ENCODE assay signal across 8 cellular contexts in the genomic region with DNA sequence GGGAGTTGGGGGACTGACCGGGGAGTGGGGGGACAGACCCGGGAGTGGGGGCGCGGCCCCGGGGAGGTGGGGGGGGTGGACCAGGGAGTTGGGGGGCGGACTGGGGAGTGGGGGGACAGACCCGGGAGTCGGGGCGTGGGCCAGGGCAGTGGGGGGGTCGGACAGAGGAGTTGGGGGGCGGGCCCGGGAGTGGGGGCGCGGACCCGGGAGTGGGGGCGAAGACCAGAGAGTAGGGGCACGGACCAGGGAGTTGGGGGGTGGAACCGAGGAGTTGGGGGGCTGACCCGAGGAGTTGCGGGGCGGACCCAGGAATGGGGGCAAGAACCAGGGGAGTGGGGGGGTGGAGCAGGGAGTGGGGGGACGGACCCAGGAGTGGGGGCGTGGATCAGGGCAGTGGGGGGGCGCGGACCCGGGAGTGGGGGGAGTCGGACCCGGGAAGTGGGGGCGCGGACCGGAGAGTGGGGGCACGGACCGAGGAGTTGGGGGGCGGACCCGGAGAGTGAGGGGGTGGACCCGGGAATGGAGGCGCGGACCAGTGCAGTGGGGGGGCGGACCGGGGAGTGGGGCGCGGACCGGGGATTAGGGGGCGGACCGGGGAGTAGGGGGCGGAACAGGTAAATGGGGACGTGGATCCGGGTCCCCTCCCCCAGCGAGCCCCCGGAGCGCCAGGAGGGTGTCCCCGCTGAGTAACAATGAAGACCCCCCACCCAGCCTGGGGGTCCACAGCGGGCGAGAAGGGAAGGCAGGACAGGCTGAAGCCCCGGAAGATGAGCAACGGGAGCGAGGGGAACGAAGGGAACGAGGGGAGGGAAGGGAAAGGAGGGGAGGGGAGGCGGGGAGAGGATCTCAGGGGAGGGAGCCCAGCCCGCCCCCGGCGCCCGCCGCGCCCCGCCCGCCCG. TPM values are rescaled to one million over a fixed set of nuclear protein-coding genes. Genes with fewer than 3 reads are reported as not detected.
DNase-seq lines count a peak whose midpoint lies in the region; ATAC-seq and TF ChIP-seq lines count a peak whose summit lies in the region.

No MANE protein-coding gene starts in this region.

- peaks cover 18% of the 10 kb centered on the region for H3K4me1 ChIP-seq in SJSA1 (replicated peaks)
- H3K4me1 ChIP-seq in endodermal cell (ENCODE audit: control insufficient read depth, insufficient read depth, low read length), result no peaks in the 10 kb centered on the region
- peaks cover 3 to 4% of the 10 kb centered on the region in 2 donors for H3K4me1 ChIP-seq in neuronal stem cell (ENCODE audit: control insufficient read depth in 2 of 2, insufficient read depth in 1 of 2, low read depth in 1 of 2, low read length in 2 of 2)

- no peak overlapping the region for H2BK120ac ChIP-seq in neuronal stem cell (ENCODE audit: low read depth, low read length)

- no peak overlapping the region for H3K27ac ChIP-seq in SJSA1
- H3K27ac ChIP-seq in endodermal cell (ENCODE audit: low read depth, low read length), result no peak overlapping the region
- H3K27ac ChIP-seq in neuronal stem cell (replicated peaks; ENCODE audit: low read length), result no peak overlapping the region

- H3K9ac ChIP-seq in endodermal cell (ENCODE audit: extremely low read depth, low read length, poor library complexity, severe bottlenecking), result no peak overlapping the region
- peak overlapping the region; percentile 91 for H3K9ac ChIP-seq in neuronal stem cell (ENCODE audit: low read depth, low read length, poor library complexity)

- ATAC-seq in GM21825 (IDR thresholded peaks at IDR 0.05; ENCODE audit: unreplicated experiment) (peak; percentile 1), GM19351 (IDR thresholded peaks at IDR 0.05; ENCODE audit: unreplicated experiment) (no peak), HG02938 (IDR thresholded peaks at IDR 0.05; ENCODE audit: unreplicated experiment) (no peak)

- H3K36me3 Mint-ChIP-seq in endodermal cell (ENCODE audit: low read depth), result peaks cover 7% of the 10 kb centered on the region

- H3K27me3 ChIP-seq in SJSA1 (replicated peaks), result peaks cover 12% of the 10 kb centered on the region
- peaks cover 18% of the 10 kb centered on the region for H3K27me3 ChIP-seq in endodermal cell (ENCODE audit: control insufficient read depth, insufficient read depth, low read length, poor library complexity, severe bottlenecking)
- H3K27me3 ChIP-seq in neuronal stem cell (ENCODE audit: control insufficient read depth in 3 of 3, insufficient read depth in 3 of 3, low read depth in 1 of 3, low read length in 3 of 3), result peaks cover 0 to 11% (median 3%) of the 10 kb centered on the region in 3 experiments

- H4K91ac ChIP-seq in neuronal stem cell (ENCODE audit: low read depth, low read length, poor library complexity), result no peak overlapping the region

- H2AFZ ChIP-seq in neuronal stem cell (ENCODE audit: low read length), result peak overlapping the region; percentile 93

- H3K4me1 Mint-ChIP-seq in endodermal cell, result peaks cover 5% of the 10 kb centered on the region

- no peak for TF ChIP-seq CTCF in endodermal cell (conservative IDR thresholded peaks at IDR 0.05)

- no peak overlapping the region for H2BK15ac ChIP-seq in neuronal stem cell (ENCODE audit: low read length)

- H3K9me3 ChIP-seq in SJSA1 (replicated peaks) (peaks cover 3% of the 10 kb centered on the region; the same call in 1 of the 2 replicates), endodermal cell (ENCODE audit: control insufficient read depth, low read length) (no peaks in the 10 kb centered on the region), neuronal stem cell (replicated peaks in 1 of 2; ENCODE audit: control insufficient read depth in 2 of 2, insufficient read depth in 1 of 2, low read depth in 1 of 2, low read length in 2 of 2) (no peaks in the 10 kb centered on the region)

- H2BK12ac ChIP-seq in neuronal stem cell (ENCODE audit: low read length), result no peak overlapping the region

- H3K18ac ChIP-seq in neuronal stem cell (ENCODE audit: low read length), result peak overlapping the region; percentile 81

- H3K4me3 ChIP-seq in SJSA1 (peak overlapping the region; percentile 57), endodermal cell (ENCODE audit: low read length) (peak overlapping the region; percentile 76), neuronal stem cell (ENCODE audit: low read length in 2 of 2) (peak overlapping the region; percentile 91 to 99)

- DNase-seq in SJSA1 (ENCODE audit: low read depth in 1 of 2, low spot score in 2 of 2) (no peak), endodermal cell (no peak), neuronal stem cell (ENCODE audit: low spot score) (no peak), NCI-H146 treated with DMSO at 0.1 percent for 48 hours (lab: John Stamatoyannopoulos, UW; ENCODE audit: unreplicated experiment) (no peak), SHP77 treated with DMSO at 0.1 percent for 48 hours (lab: John Stamatoyannopoulos, UW) (no peak)

- H2BK5ac ChIP-seq in neuronal stem cell (ENCODE audit: low read length), result no peak overlapping the region

- no peak overlapping the region for H3K27ac Mint-ChIP-seq in endodermal cell

- peak overlapping the region; percentile 67 for H3K4me2 ChIP-seq in neuronal stem cell (ENCODE audit: insufficient read depth, low read length, poor library complexity, severe bottlenecking)

- H3K9me3 Mint-ChIP-seq in endodermal cell, result no peaks in the 10 kb centered on the region

- peaks cover 7% of the 10 kb centered on the region; the same call in 1 of the 2 replicates for H3K36me3 ChIP-seq in SJSA1
- no peaks in the 10 kb centered on the region for H3K36me3 ChIP-seq in endodermal cell (ENCODE audit: control insufficient read depth, insufficient read depth, low read length)
- peaks cover 0 to 5% of the 10 kb centered on the region in 2 donors for H3K36me3 ChIP-seq in neuronal stem cell (replicated peaks in 1 of 2; ENCODE audit: control insufficient read depth in 2 of 2, insufficient read depth in 2 of 2, low read length in 2 of 2)

- 0 to 3% methylated on average over 8 to 32 of the region's 69 CpGs for WGBS in endodermal cell (ENCODE audit: insufficient coverage in 1 of 2, insufficient read length in 1 of 2), 2 experiments
- no CpG with 5 or more reads among the region's 69 CpGs for WGBS in neuronal stem cell (ENCODE audit: extremely low coverage in 2 of 2, insufficient read length in 2 of 2, insufficient replicate concordance in 1 of 2), 2 donors

- H3K4me3 Mint-ChIP-seq in endodermal cell, result peak overlapping the region; percentile 68

- H4K8ac ChIP-seq in neuronal stem cell (ENCODE audit: low read depth, low read length), result no peak overlapping the region

- peak overlapping the region; percentile 56 for H2AK5ac ChIP-seq in neuronal stem cell (ENCODE audit: low read depth, low read length)

- peaks cover 30% of the 10 kb centered on the region for H3K27me3 Mint-ChIP-seq in endodermal cell (ENCODE audit: insufficient read depth)

- H3K4ac ChIP-seq in neuronal stem cell (ENCODE audit: low read length), result no peak overlapping the region

- H3K23ac ChIP-seq in neuronal stem cell (ENCODE audit: low read depth, low read length, poor library complexity), result no peak overlapping the region

- peak overlapping the region; percentile 97 for H3K14ac ChIP-seq in neuronal stem cell (ENCODE audit: low read length)

- H3K79me1 ChIP-seq in neuronal stem cell (ENCODE audit: low read depth, low read length), result peaks cover 10% of the 10 kb centered on the region

RNA-seq across cellular contexts. Expression of a gene that starts 0.6 kb away (rescaled TPM):
- total RNA-seq in SJSA1 (2014; rRNA removed; shearing (Covaris generic)), result 23.9 and 38.2 TPM in 2 replicates
- 10 to 100 TPM; 61.1 to 64.7 TPM for total RNA-seq in endodermal cell
- polyA plus RNA-seq in endodermal cell (2013, experiment 1 of 2), result 54.6 TPM
- 56.9 TPM for polyA plus RNA-seq in endodermal cell (2013, experiment 2 of 2)
- 52.8 TPM for polyA plus RNA-seq in neuronal stem cell (2013, experiment 1 of 2)
- polyA plus RNA-seq in neuronal stem cell (2013, experiment 2 of 2), result 52.4 TPM

RNA-seq across cellular contexts. Expression of a gene that starts 4.7 kb away (rescaled TPM):
- total RNA-seq in SJSA1 (2014; rRNA removed; shearing (Covaris generic)), result not detected in 2 replicates
- under 1 TPM in 1 of 2 donors, not detected in 1; 0.73 TPM for total RNA-seq in endodermal cell
- 1.3 TPM for polyA plus RNA-seq in endodermal cell (2013, experiment 1 of 2)
- polyA plus RNA-seq in endodermal cell (2013, experiment 2 of 2), result 0.70 TPM
- polyA plus RNA-seq in neuronal stem cell (2013, experiment 1 of 2), result 0.29 TPM
- polyA plus RNA-seq in neuronal stem cell (2013, experiment 2 of 2), result 0.39 TPM

RNA-seq across cellular contexts. Expression of a gene that starts 13.4 kb away (rescaled TPM):
- 4.2 and 8.1 TPM in 2 replicates for total RNA-seq in SJSA1 (2014; rRNA removed; shearing (Covaris generic))
- 100 to 1,000 TPM; 121 to 124 TPM for total RNA-seq in endodermal cell
- 40.4 TPM for polyA plus RNA-seq in endodermal cell (2013, experiment 1 of 2)
- polyA plus RNA-seq in endodermal cell (2013, experiment 2 of 2), result 41.7 TPM
- polyA plus RNA-seq in neuronal stem cell (2013, experiment 1 of 2), result 61.6 TPM
- 65.4 TPM for polyA plus RNA-seq in neuronal stem cell (2013, experiment 2 of 2)

RNA-seq across cellular contexts. Expression of a gene that starts 19.1 kb away (rescaled TPM):
- not detected in 2 replicates for total RNA-seq in SJSA1 (2014; rRNA removed; shearing (Covaris generic))
- total RNA-seq in endodermal cell, result not detected
- polyA plus RNA-seq in endodermal cell (2013, experiment 1 of 2), result under 0.01 TPM
- under 0.01 TPM for polyA plus RNA-seq in endodermal cell (2013, experiment 2 of 2)
- not detected for polyA plus RNA-seq in neuronal stem cell (2013, experiment 1 of 2)
- polyA plus RNA-seq in neuronal stem cell (2013, experiment 2 of 2), result not detected

RNA-seq across cellular contexts. Expression of a gene that starts 19.4 kb away (rescaled TPM):
- 17.2 and 18.7 TPM in 2 replicates for total RNA-seq in SJSA1 (2014; rRNA removed; shearing (Covaris generic))
- total RNA-seq in endodermal cell, result 10 to 100 TPM; 75.8 to 92.4 TPM
- 69.8 TPM for polyA plus RNA-seq in endodermal cell (2013, experiment 1 of 2)
- 66.0 TPM for polyA plus RNA-seq in endodermal cell (2013, experiment 2 of 2)
- polyA plus RNA-seq in neuronal stem cell (2013, experiment 1 of 2), result 33.3 TPM
- 32.9 TPM for polyA plus RNA-seq in neuronal stem cell (2013, experiment 2 of 2)

Comparison
In these comparisons a context has a peak if more than half of its experiments do, and no peak if none do; other contexts are left out.
1. RNA of a gene that starts 13.4 kb away (total RNA-seq): 121 to 124 TPM in endodermal cell; 4.2 to 8.1 TPM in SJSA1; every median in the first group is over 10 times any median in the second.
2. Peak in every context shown above with its lines, with median percentiles within 50 percentile points of each other: H3K4me3 ChIP-seq.